In the genomic region with DNA sequence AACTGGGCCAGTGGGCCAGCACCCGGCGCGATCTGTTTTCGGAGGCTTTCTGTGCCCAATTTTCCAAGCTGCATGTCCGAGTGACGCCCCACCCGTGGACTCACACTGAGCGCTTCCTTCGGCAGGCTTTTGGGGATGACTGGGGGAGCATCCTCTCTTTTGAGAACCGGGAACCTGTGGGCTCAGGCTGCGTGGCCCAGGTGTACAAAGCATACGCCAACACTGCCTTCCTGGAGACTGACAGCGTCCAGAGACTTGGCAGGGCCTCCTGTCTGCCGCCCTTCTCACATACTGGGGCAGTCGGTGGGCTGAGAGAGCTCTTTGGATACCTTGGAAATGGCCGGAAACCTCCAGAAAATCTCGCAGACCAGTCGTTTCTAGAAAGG, we compare ENCODE assay signal across 8 cellular contexts. TPM values are rescaled to one million over a fixed set of nuclear protein-coding genes. Genes with fewer than 3 reads are reported as not detected.
DNase-seq lines count a peak whose midpoint lies in the region; ATAC-seq and TF ChIP-seq lines count a peak whose summit lies in the region.

No MANE protein-coding gene starts in this region.

- DNase-seq in LNCaP clone FGC (ENCODE audit: low read depth) (no peak), dorsolateral prefrontal cortex (peak in 2 of 10 donors; percentile 31 to 61), D341Med (ENCODE audit: low spot score) (no peak), GM13976 (ENCODE audit: low spot score) (no peak)
- no peak for DNase-seq in stimulated activated naive CD4-positive, alpha-beta T cell (lab: John Stamatoyannopoulos, UW)

- H3K4me1 ChIP-seq in ACC112 (ENCODE audit: control insufficient read depth, insufficient read depth, low read length, unreplicated experiment) (peaks cover 15% of the 10 kb centered on the region), muscle layer of colon (ENCODE audit: insufficient read depth, low read length) (peaks cover 26% of the 10 kb centered on the region)

- no peaks in the 10 kb centered on the region for H3K36me3 ChIP-seq in ACC112 (ENCODE audit: insufficient read depth, low read length)
- peaks cover 14% of the 10 kb centered on the region for H3K36me3 ChIP-seq in muscle layer of colon (ENCODE audit: insufficient read depth, low read length)

- H3K9me3 ChIP-seq in muscle layer of colon (ENCODE audit: low read length) = no peaks in the 10 kb centered on the region

- peak overlapping the region; percentile 49 for H3K9ac ChIP-seq in muscle layer of colon (ENCODE audit: low read length)

- H3K4me3 ChIP-seq in ACC112 (ENCODE audit: low read depth, low read length) = peak overlapping the region; percentile 98
- peak overlapping the region; percentile 65 for H3K4me3 ChIP-seq in LNCaP clone FGC (ENCODE audit: low read depth, low read length)
- H3K4me3 ChIP-seq in dorsolateral prefrontal cortex = peak overlapping the region; percentile 58 to 98 (median 83)
- H3K4me3 ChIP-seq in muscle layer of colon (ENCODE audit: low read depth in 1 of 2, low read length in 2 of 2) = peak overlapping the region; percentile 58 to 72

- H3K27ac ChIP-seq in ACC112 (ENCODE audit: low read depth, low read length) = no peak overlapping the region
- H3K27ac ChIP-seq in dorsolateral prefrontal cortex = peak overlapping the region in 57 of 59 donors; percentile 46 to 97 (median 91)
- H3K27ac ChIP-seq in muscle layer of colon (ENCODE audit: low read depth, low read length) = peak overlapping the region; percentile 76

- H3K79me2 ChIP-seq in ACC112 (ENCODE audit: control insufficient read depth, insufficient read depth, low read length, unreplicated experiment) = no peaks in the 10 kb centered on the region

- ATAC-seq in GM21825 (IDR thresholded peaks at IDR 0.05; ENCODE audit: unreplicated experiment) = no peak

- intact Hi-C loops in dorsolateral prefrontal cortex (cut with DNase I) = loop anchor here (2.0 to 10.0 kb wide), 3 partner anchors 21 to 251 kb away; partner anchors contain the start of gene BRAF (in 2 of the 2)

- in situ Hi-C loops in GM13976 (cut with MboI; ENCODE audit: low sequenced_read_pairs, unreplicated experiment) = no loop called here

- peak overlapping the region; percentile 98 for H2AFZ ChIP-seq in ACC112 (ENCODE audit: low read length, unreplicated experiment)

- TF ChIP-seq CTCF in LNCaP clone FGC (IDR thresholded peaks at IDR 0.05; ENCODE audit: control insufficient read depth, extremely low read depth, insufficient read depth) (no peak), dorsolateral prefrontal cortex (IDR thresholded peaks at IDR 0.05 in 54 of 56, conservative IDR thresholded peaks at IDR 0.05 in 2 of 56; ENCODE audit: low read depth in 1 of 56, partially characterized antibody in 56 of 56) (no peak), GM13976 (IDR thresholded peaks at IDR 0.05; ENCODE audit: borderline replicate concordance, control extremely low read depth, extremely low read depth, insufficient read depth, missing control alignments) (no peak)

- H3K27me3 ChIP-seq in ACC112 (ENCODE audit: insufficient read depth, low read length) = no peaks in the 10 kb centered on the region
- no peaks in the 10 kb centered on the region for H3K27me3 ChIP-seq in dorsolateral prefrontal cortex
- H3K27me3 ChIP-seq in muscle layer of colon (ENCODE audit: control insufficient read depth in 1 of 2, insufficient read depth in 2 of 2, low read length in 2 of 2) = no peaks in the 10 kb centered on the region

RNA-seq across cellular contexts. Expression of gene ADCK2, which starts 1.0 kb away (rescaled TPM):
- total RNA-seq in dorsolateral prefrontal cortex = 10 to 100 TPM; 18.7 to 40.2 (median 29.5) TPM

RNA-seq across cellular contexts. Expression of gene NDUFB2, which starts 22.7 kb away (rescaled TPM):
- total RNA-seq in dorsolateral prefrontal cortex = 100 to 1,000 TPM; 147 to 282 (median 221) TPM

RNA-seq across cellular contexts. Expression of gene DENND2A, which starts 33.1 kb away (rescaled TPM):
- total RNA-seq in dorsolateral prefrontal cortex = 10 to 100 TPM; 19.7 to 79.9 (median 34.1) TPM
